ENCODE assay signal across 12 cellular contexts in the genomic region with DNA sequence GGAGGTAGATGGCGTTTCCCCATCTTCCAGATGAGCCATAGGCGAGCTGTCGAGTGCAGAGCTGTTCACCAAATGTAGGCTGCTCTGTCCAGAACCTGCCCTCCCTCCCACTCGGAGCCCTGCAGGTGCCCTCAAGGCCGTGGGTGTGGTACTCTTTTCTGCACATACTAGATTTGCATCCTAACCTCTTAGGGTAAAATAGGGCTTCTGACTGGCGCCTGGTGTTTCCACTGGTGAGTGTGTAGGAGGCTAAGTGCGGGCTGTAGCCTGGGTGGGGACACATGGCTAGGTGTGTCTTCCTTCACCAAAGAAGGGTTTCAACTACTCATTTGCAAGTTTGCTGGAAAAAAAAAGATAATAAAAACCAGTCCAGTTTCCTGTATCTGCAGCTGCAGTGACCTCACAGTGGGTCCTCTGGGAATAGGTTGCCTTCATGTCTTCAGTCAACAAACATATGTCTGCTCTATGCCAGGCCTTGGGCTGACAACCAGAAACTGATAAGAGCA.
DNase-seq lines count a peak whose midpoint lies in the region; ATAC-seq and TF ChIP-seq lines count a peak whose summit lies in the region.
"Had no signal": no experiment of that assay in that cellular context is flagged by ENCODE, and none has a peak within 500 bp of the region (broad histone marks: within the 10 kb centered on the region; RNA-seq: fewer than 3 reads in every experiment).

No MANE protein-coding gene starts in this region.

- H3K9me3 ChIP-seq in Loucy (ENCODE audit: insufficient read depth, low read depth, low read length) = no peaks in the 10 kb centered on the region

- peak; percentile 85 for DNase-seq in germinal center (ENCODE audit: low spot score)
- no peak for DNase-seq in NCI-H1436 (lab: John Stamatoyannopoulos, UW)
- DNase-seq in NCI-H1436 treated with DMSO at 0.1 percent for 48 hours (lab: John Stamatoyannopoulos, UW) = no peak
- DNase-seq in SW 1271 (lab: John Stamatoyannopoulos, UW) = no peak
- DNase-seq: naive thymus-derived CD8-positive, alpha-beta T cell; NCI-H1048; RPMI8226 had no signal

- H3K4me1 ChIP-seq in Loucy (ENCODE audit: insufficient read depth, low read length, poor library complexity, severe bottlenecking) = peaks cover 17% of the 10 kb centered on the region

- H3K27me3 ChIP-seq in Loucy (ENCODE audit: insufficient read depth, low read length, poor library complexity, severe bottlenecking) = no peaks in the 10 kb centered on the region

- no peaks in the 10 kb centered on the region for H3F3A ChIP-seq in Loucy (ENCODE audit: low read depth)

- H2AFZ ChIP-seq in Loucy (ENCODE audit: low read length) = no peak overlapping the region; the same call in 1 of the 2 replicates

- no peak overlapping the region for H3K4me3 ChIP-seq in Loucy (ENCODE audit: low read length, poor library complexity, severe bottlenecking)

- no peak overlapping the region for H3K9ac ChIP-seq in Loucy (ENCODE audit: low read depth, low read length, poor library complexity, severe bottlenecking)

- ATAC-seq in GM18498 (IDR thresholded peaks at IDR 0.05; ENCODE audit: unreplicated experiment) (peak; percentile 60), GM21717 (IDR thresholded peaks at IDR 0.05; ENCODE audit: unreplicated experiment) (peak; percentile 59), HG03457 (IDR thresholded peaks at IDR 0.05; ENCODE audit: unreplicated experiment) (no peak)
- ATAC-seq: activated CD4-positive, CD25-positive, alpha-beta regulatory T cell treated with anti-CD3 and anti-CD28 coated beads, Interleukin-2, amount 50 U/mL, for 24 hours; naive thymus-derived CD8-positive, alpha-beta T cell had no signal

- TF ChIP-seq CTCF in Loucy (conservative IDR thresholded peaks at IDR 0.05; ENCODE audit: low read length) = no peak

- H4K20me1 ChIP-seq in Loucy (ENCODE audit: insufficient read depth, low read length, poor library complexity, severe bottlenecking) = no peaks in the 10 kb centered on the region

- H3K9me2 ChIP-seq in Loucy (replicated peaks; ENCODE audit: low read depth, low read length) = no peaks in the 10 kb centered on the region

- H3K4me2 ChIP-seq in Loucy (ENCODE audit: low read depth, low read length, poor library complexity, severe bottlenecking) = peak overlapping the region; percentile 26

- no peaks in the 10 kb centered on the region for H3K79me2 ChIP-seq in Loucy (ENCODE audit: insufficient read depth, low read length)

- no peaks in the 10 kb centered on the region for H3K36me3 ChIP-seq in Loucy (ENCODE audit: insufficient read depth, low read length)
